In the genomic region with DNA sequence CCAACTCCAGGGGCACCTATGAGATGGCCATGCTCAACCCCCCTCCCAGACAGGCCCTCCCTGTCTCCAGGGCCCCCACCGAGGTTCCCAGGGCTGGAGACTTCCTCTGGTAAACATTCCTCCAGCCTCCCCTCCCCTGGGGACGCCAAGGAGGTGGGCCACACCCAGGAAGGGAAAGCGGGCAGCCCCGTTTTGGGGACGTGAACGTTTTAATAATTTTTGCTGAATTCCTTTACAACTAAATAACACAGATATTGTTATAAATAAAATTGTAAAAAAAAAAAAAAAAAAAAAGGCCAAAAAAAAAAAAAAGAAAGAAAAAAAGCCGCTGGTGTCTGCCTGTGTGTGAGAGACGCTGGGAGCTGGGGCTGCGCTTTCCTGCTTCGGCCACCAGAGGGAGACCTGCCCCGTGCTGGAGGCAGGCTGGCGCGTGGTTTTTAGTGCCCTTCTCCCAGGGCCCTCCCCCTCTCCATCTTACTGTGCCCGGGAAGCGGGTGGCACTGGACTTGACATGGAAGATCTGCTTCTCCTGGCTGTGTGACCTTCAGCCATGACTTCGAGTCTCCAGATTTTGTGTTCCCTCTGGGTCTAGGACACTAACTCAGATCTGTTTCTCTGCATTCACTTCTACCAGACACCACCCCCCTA, we compare ENCODE assay signal across 1 cellular context.
TF ChIP-seq lines count a peak whose summit lies in the region.

No MANE protein-coding gene starts in this region.

TF ChIP-seq in GM23338, 12 proteins besides CTCF, POLR2A, EP300 and RAD21 (continued from another document):
- TF ChIP-seq, protein P1, sequence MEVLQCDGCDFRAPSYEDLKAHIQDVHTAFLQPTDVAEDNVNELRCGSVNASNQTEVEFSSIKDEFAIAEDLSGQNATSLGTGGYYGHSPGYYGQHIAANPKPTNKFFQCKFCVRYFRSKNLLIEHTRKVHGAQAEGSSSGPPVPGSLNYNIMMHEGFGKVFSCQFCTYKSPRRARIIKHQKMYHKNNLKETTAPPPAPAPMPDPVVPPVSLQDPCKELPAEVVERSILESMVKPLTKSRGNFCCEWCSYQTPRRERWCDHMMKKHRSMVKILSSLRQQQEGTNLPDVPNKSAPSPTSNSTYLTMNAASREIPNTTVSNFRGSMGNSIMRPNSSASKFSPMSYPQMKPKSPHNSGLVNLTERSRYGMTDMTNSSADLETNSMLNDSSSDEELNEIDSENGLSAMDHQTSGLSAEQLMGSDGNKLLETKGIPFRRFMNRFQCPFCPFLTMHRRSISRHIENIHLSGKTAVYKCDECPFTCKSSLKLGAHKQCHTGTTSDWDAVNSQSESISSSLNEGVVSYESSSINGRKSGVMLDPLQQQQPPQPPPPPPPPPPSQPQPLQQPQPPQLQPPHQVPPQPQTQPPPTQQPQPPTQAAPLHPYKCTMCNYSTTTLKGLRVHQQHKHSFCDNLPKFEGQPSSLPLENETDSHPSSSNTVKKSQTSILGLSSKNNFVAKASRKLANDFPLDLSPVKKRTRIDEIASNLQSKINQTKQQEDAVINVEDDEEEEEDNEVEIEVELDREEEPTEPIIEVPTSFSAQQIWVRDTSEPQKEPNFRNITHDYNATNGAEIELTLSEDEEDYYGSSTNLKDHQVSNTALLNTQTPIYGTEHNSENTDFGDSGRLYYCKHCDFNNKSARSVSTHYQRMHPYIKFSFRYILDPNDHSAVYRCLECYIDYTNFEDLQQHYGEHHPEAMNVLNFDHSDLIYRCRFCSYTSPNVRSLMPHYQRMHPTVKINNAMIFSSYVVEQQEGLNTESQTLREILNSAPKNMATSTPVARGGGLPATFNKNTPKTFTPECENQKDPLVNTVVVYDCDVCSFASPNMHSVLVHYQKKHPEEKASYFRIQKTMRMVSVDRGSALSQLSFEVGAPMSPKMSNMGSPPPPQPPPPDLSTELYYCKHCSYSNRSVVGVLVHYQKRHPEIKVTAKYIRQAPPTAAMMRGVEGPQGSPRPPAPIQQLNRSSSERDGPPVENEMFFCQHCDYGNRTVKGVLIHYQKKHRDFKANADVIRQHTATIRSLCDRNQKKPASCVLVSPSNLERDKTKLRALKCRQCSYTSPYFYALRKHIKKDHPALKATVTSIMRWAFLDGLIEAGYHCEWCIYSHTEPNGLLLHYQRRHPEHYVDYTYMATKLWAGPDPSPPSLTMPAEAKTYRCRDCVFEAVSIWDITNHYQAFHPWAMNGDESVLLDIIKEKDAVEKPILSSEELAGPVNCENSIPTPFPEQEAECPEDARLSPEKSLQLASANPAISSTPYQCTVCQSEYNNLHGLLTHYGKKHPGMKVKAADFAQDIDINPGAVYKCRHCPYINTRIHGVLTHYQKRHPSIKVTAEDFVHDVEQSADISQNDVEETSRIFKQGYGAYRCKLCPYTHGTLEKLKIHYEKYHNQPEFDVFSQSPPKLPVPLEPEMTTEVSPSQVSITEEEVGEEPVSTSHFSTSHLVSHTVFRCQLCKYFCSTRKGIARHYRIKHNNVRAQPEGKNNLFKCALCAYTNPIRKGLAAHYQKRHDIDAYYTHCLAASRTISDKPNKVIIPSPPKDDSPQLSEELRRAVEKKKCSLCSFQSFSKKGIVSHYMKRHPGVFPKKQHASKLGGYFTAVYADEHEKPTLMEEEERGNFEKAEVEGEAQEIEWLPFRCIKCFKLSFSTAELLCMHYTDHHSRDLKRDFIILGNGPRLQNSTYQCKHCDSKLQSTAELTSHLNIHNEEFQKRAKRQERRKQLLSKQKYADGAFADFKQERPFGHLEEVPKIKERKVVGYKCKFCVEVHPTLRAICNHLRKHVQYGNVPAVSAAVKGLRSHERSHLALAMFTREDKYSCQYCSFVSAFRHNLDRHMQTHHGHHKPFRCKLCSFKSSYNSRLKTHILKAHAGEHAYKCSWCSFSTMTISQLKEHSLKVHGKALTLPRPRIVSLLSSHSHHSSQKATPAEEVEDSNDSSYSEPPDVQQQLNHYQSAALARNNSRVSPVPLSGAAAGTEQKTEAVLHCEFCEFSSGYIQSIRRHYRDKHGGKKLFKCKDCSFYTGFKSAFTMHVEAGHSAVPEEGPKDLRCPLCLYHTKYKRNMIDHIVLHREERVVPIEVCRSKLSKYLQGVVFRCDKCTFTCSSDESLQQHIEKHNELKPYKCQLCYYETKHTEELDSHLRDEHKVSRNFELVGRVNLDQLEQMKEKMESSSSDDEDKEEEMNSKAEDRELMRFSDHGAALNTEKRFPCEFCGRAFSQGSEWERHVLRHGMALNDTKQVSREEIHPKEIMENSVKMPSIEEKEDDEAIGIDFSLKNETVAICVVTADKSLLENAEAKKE (CRISPR knock-in tag; IDR thresholded peaks at IDR 0.05), result no peak
- TF ChIP-seq NANOG (IDR thresholded peaks at IDR 0.05; ENCODE audit: borderline replicate concordance) (no peak), JUNB (IDR thresholded peaks at IDR 0.05; ENCODE audit: unreplicated experiment) (no peak)
